ENCODE assay signal across 1 cellular context in genomic region chr1:26923711-26924110, GRCh38.
TF ChIP-seq lines count a peak whose summit lies in the region.

No MANE protein-coding gene starts in this region.

TF ChIP-seq in GM23338, 12 proteins besides CTCF, POLR2A, EP300 and RAD21 (continued from another document):
- TF ChIP-seq STAT1 (IDR thresholded peaks at IDR 0.05; ENCODE audit: unreplicated experiment) (no peak), EZH2 (IDR thresholded peaks at IDR 0.05; ENCODE audit: low read depth, unreplicated experiment) (no peak), ZNF462 (CRISPR knock-in tag; IDR thresholded peaks at IDR 0.05) (no peak), ZNF114 (CRISPR knock-in tag; IDR thresholded peaks at IDR 0.05) (no peak), REST (IDR thresholded peaks at IDR 0.05; ENCODE audit: unreplicated experiment) (no peak), CREB1 (CRISPR knock-in tag; IDR thresholded peaks at IDR 0.05; ENCODE audit: low read depth) (no peak), ZNF331 (CRISPR knock-in tag; IDR thresholded peaks at IDR 0.05; ENCODE audit: low read depth) (no peak), EZH2phosphoT487 (IDR thresholded peaks at IDR 0.05; ENCODE audit: unreplicated experiment) (no peak), POLR2AphosphoS5 (IDR thresholded peaks at IDR 0.05; ENCODE audit: low read depth) (no peak), NANOG (IDR thresholded peaks at IDR 0.05; ENCODE audit: borderline replicate concordance) (no peak), JUNB (IDR thresholded peaks at IDR 0.05; ENCODE audit: unreplicated experiment) (no peak)
